8 cellular contexts compared by ENCODE assay signal in genomic region chr5:171418316-171418981, GRCh38. TPM values are rescaled to one million over a fixed set of nuclear protein-coding genes. Genes with fewer than 3 reads are reported as not detected.
DNase-seq lines count a peak whose midpoint lies in the region; ATAC-seq lines count a peak whose summit lies in the region.

No MANE protein-coding gene starts in this region.

- peak; percentile 67 for ATAC-seq in GM21360 (IDR thresholded peaks at IDR 0.05; ENCODE audit: unreplicated experiment)

- peaks cover 2% of the 10 kb centered on the region for H3K4me1 ChIP-seq in urinary bladder (ENCODE audit: insufficient read depth)

- H3K36me3 Mint-ChIP-seq in activated naive CD8-positive, alpha-beta T cell: no peaks in the 10 kb centered on the region

- intact Hi-C loops in head of caudate nucleus (cut with DNase I): no loop called here

- H3K27me3 Mint-ChIP-seq in activated naive CD8-positive, alpha-beta T cell: peaks cover 2% of the 10 kb centered on the region

- WGBS in urinary bladder: 13% methylated on average over 26 of the region's 26 CpGs

- no peak overlapping the region for H3K27ac Mint-ChIP-seq in activated naive CD8-positive, alpha-beta T cell

- H3K27ac ChIP-seq in urinary bladder (ENCODE audit: low read depth): no peak overlapping the region

- H3K4me3 Mint-ChIP-seq in activated naive CD8-positive, alpha-beta T cell: peak overlapping the region; percentile 78

- peaks cover 10% of the 10 kb centered on the region for H3K4me1 Mint-ChIP-seq in activated naive CD8-positive, alpha-beta T cell (ENCODE audit: low read depth)

- peak overlapping the region; percentile 44 for H3K4me3 ChIP-seq in urinary bladder (ENCODE audit: low read depth, low read length)

- H3K36me3 ChIP-seq in urinary bladder (ENCODE audit: insufficient read depth): no peaks in the 10 kb centered on the region

- DNase-seq in D341Med (ENCODE audit: low spot score): peak; percentile 84
- peak; percentile 77 for DNase-seq in HT1080 (ENCODE audit: low read depth)
- peak; percentile 72 for DNase-seq in RPMI8226
- DNase-seq in head of caudate nucleus: peak; percentile 48 to 89 (median 78)
- DNase-seq in nucleus accumbens (lab: John Stamatoyannopoulos, UW): peak in 46 of 56 donors; percentile 11 to 77 (median 37)

- H3K9me3 Mint-ChIP-seq in activated naive CD8-positive, alpha-beta T cell (ENCODE audit: low read depth): no peaks in the 10 kb centered on the region

RNA-seq across cellular contexts. Expression of gene FGF18, which starts 1.0 kb away (rescaled TPM):
- total RNA-seq in HT1080 (2014; rRNA removed; shearing (Covaris generic)): 0.06 TPM in 1 of 2 replicates, not detected in the other
- not detected in 2 replicates for polyA plus RNA-seq in HT1080 (2015; cell fraction: cytosol; rRNA removed)
- 0.11 TPM in 1 of 2 replicates, not detected in the other for polyA plus RNA-seq in HT1080 (2015; cell fraction: nucleus; rRNA removed)
- 1.0 TPM for total RNA-seq in urinary bladder
- 1.4 TPM for polyA plus RNA-seq in urinary bladder

RNA-seq across cellular contexts. Expression of gene NPM1, which starts 30.8 kb away (rescaled TPM):
- 2,907 and 3,968 TPM in 2 replicates for total RNA-seq in HT1080 (2014; rRNA removed; shearing (Covaris generic))
- polyA plus RNA-seq in HT1080 (2015; cell fraction: cytosol; rRNA removed): 2,424 and 5,705 TPM in 2 replicates
- polyA plus RNA-seq in HT1080 (2015; cell fraction: nucleus; rRNA removed): 1,775 and 5,716 TPM in 2 replicates
- total RNA-seq in urinary bladder: 1,536 TPM
- polyA plus RNA-seq in urinary bladder: 1,626 TPM
